11 cellular contexts compared by ENCODE assay signal in genomic region chr4:40564004-40564403, GRCh38.
DNase-seq lines count a peak whose midpoint lies in the region; ATAC-seq lines count a peak whose summit lies in the region.
"Had no signal": no experiment of that assay in that cellular context is flagged by ENCODE, and none has a peak within 500 bp of the region (broad histone marks: within the 10 kb centered on the region; RNA-seq: fewer than 3 reads in every experiment).

No MANE protein-coding gene starts in this region.

- H3K27ac ChIP-seq in GM23248, result no peak overlapping the region
- H3K27ac ChIP-seq in trophoblast cell (ENCODE audit: low read depth, low read length), result peak overlapping the region; percentile 32
- H3K27ac ChIP-seq: VCaP had no signal

- H3K9me3 ChIP-seq in GM23248 (ENCODE audit: low read depth) (no peaks in the 10 kb centered on the region), trophoblast cell (ENCODE audit: insufficient read depth, low read depth, low read length) (no peaks in the 10 kb centered on the region)

- H3K9me2 ChIP-seq in GM23248 (ENCODE audit: insufficient read depth), result no peaks in the 10 kb centered on the region

- no peak overlapping the region for H3K18ac ChIP-seq in trophoblast cell (ENCODE audit: low read length)

- H4K20me1 ChIP-seq in GM23248 (ENCODE audit: insufficient read depth), result no peaks in the 10 kb centered on the region

- peak overlapping the region; percentile 50 for H4K91ac ChIP-seq in trophoblast cell (ENCODE audit: low read depth, low read length)

- H3K27me3 ChIP-seq in GM23248 (replicated peaks; ENCODE audit: insufficient read depth) (no peaks in the 10 kb centered on the region), trophoblast cell (ENCODE audit: insufficient read depth, low read length) (no peaks in the 10 kb centered on the region)

- in situ Hi-C loops in GM23248 (cut with MboI), result no loop called here

- H4K8ac ChIP-seq in trophoblast cell (ENCODE audit: low read depth, low read length), result peak overlapping the region; percentile 23

- H3K4me3 ChIP-seq in GM23248 (no peak overlapping the region), trophoblast cell (ENCODE audit: low read depth, low read length) (no peak overlapping the region)

- H3K4ac ChIP-seq in trophoblast cell (ENCODE audit: low read depth, low read length), result peak overlapping the region; percentile 52

- no peak overlapping the region for H4K12ac ChIP-seq in trophoblast cell (ENCODE audit: low read depth, low read length)

- peak overlapping the region; percentile 88 for H2BK120ac ChIP-seq in trophoblast cell (ENCODE audit: insufficient read depth, low read length, poor library complexity)

- no peak overlapping the region for H3K4me2 ChIP-seq in GM23248 (ENCODE audit: unreplicated experiment)
- H3K4me2 ChIP-seq in trophoblast cell (ENCODE audit: low read length), result no peak overlapping the region

- H3K79me1 ChIP-seq in trophoblast cell (ENCODE audit: low read length), result peaks cover 17% of the 10 kb centered on the region

- peak overlapping the region; percentile 83 for H2AK5ac ChIP-seq in trophoblast cell (ENCODE audit: low read length)

- H3K14ac ChIP-seq in trophoblast cell (ENCODE audit: low read length), result peak overlapping the region; percentile 39

- H2AFZ ChIP-seq in GM23248, result no peak overlapping the region
- H2AFZ ChIP-seq in trophoblast cell (ENCODE audit: insufficient read depth, low read length, poor library complexity), result no peak overlapping the region

- H3K79me2 ChIP-seq in GM23248 (ENCODE audit: insufficient read depth) (no peaks in the 10 kb centered on the region), trophoblast cell (ENCODE audit: control insufficient read depth, insufficient read depth, low read length, poor library complexity) (peaks cover 2% of the 10 kb centered on the region)

- 45 to 53% methylated on average over 3 of the region's 3 CpGs for WGBS in GM23248 (ENCODE audit: low coverage in 1 of 2, low lambda C conversion rate in 2 of 2, missing lambda C conversion rate in 2 of 2), 2 experiments
- WGBS in trophoblast cell (ENCODE audit: extremely low coverage, insufficient coverage, insufficient read length), result no CpG with 5 or more reads among the region's 3 CpGs

- DNase-seq in GM23248 (peak; percentile 44), NOMO-1 treated with dmso at 0.1 percent for 144 hours (lab: John Stamatoyannopoulos, UW; ENCODE audit: unreplicated experiment) (peak; percentile 26), trophoblast cell (peak in 1 of 2 donors; percentile 43), NCI-H2029 treated with DMSO at 0.1 percent for 48 hours (lab: John Stamatoyannopoulos, UW) (no peak), NCI-H774 (lab: John Stamatoyannopoulos, UW) (no peak), hepatic stellate cell (ENCODE audit: low spot score) (no peak)
- DNase-seq: COR-L47, NCI-H187 treated with DMSO at 0.1 percent for 48 hours had no signal

- no peaks in the 10 kb centered on the region for H3F3A ChIP-seq in GM23248 (ENCODE audit: insufficient read depth)

- H3K9ac ChIP-seq in GM23248 (no peak overlapping the region), trophoblast cell (ENCODE audit: low read length) (no peak overlapping the region)

- H3K36me3 ChIP-seq in GM23248 (ENCODE audit: low read depth) (no peaks in the 10 kb centered on the region), trophoblast cell (ENCODE audit: control insufficient read depth in 1 of 2, insufficient read depth in 2 of 2, low read length in 2 of 2) (no peaks in the 10 kb centered on the region)

- H2BK12ac ChIP-seq in trophoblast cell (ENCODE audit: low read length), result peak overlapping the region; percentile 67

- 0 out of 2 replicates have a peak, but pooled peaks cover 4% of the 10 kb centered on the region for H3K4me1 ChIP-seq in GM23248 (ENCODE audit: insufficient read depth)
- peaks cover 15 to 26% of the 10 kb centered on the region in 2 experiments for H3K4me1 ChIP-seq in trophoblast cell (ENCODE audit: control insufficient read depth in 1 of 2, insufficient read depth in 2 of 2, low read length in 2 of 2)

- H2BK5ac ChIP-seq in trophoblast cell (ENCODE audit: low read depth, low read length, poor library complexity), result peak overlapping the region; percentile 21

- peak; percentile 53 for ATAC-seq in esophagus mucosa
- ATAC-seq in HG02885 (IDR thresholded peaks at IDR 0.05; ENCODE audit: poor library complexity, unreplicated experiment), result no peak

- no peak overlapping the region for H3K23ac ChIP-seq in trophoblast cell (ENCODE audit: low read length)

Comparison
In these comparisons a context has a peak if more than half of its experiments do, and no peak if none do; other contexts are left out.
1. DNase-seq: peak in GM23248 (single experiment) and NOMO-1 treated with dmso at 0.1 percent for 144 hours (single experiment); none in NCI-H2029 treated with DMSO at 0.1 percent for 48 hours (single experiment), NCI-H774 (single experiment) and hepatic stellate cell (single experiment).